Comparison of ENCODE assay signal across 24 cellular contexts in genomic region chr5:150665044-150665443, GRCh38. TPM values are rescaled to one million over a fixed set of nuclear protein-coding genes. Genes with fewer than 3 reads are reported as not detected.
DNase-seq lines count a peak whose midpoint lies in the region; ATAC-seq and TF ChIP-seq lines count a peak whose summit lies in the region.
"Had no signal": no experiment of that assay in that cellular context is flagged by ENCODE, and none has a peak within 500 bp of the region (broad histone marks: within the 10 kb centered on the region; RNA-seq: fewer than 3 reads in every experiment).

No MANE protein-coding gene starts in this region.

- no peaks in the 10 kb centered on the region for H3K23me2 ChIP-seq in H9 (ENCODE audit: insufficient read length, low read depth, low read length, poor library complexity, severe bottlenecking)

- no peak overlapping the region for H3K4me2 ChIP-seq in H9 (ENCODE audit: insufficient read depth, insufficient read length, low read length)
- H3K4me2 ChIP-seq: smooth muscle cell had no signal

- H4K8ac ChIP-seq in H9 (replicated peaks; ENCODE audit: insufficient read length, low read depth, low read length) = no peak overlapping the region

- no peak overlapping the region for H2BK5ac ChIP-seq in H9 (ENCODE audit: insufficient read length, low read length)

- no peaks in the 10 kb centered on the region; a peak in 1 of 5 replicates for H3K9me3 Mint-ChIP-seq in H9
- H3K9me3 Mint-ChIP-seq: activated naive CD8-positive, alpha-beta T cell treated with anti-CD3 and anti-CD28 coated beads for 36 hours; activated T-helper 1 cell treated with anti-CD3 and anti-CD28 coated beads, Interleukin-12 subunit alpha, Interleukin-12 subunit beta, Interleukin-2, Interleukin-4 antibody, amounts not matched to agents 30 ng/mL and 10 ng/mL and 1 ng/mL, durations not matched to agents 14 hours and 24 hours and 36 hours; neural crest cell; stimulated activated naive B cell treated with anti-CD40 and anti-IgM and Interleukin-4, amounts not matched to agents 10 μg/mL and 1 μg/mL and 100 μg/mL, for 72 hours; T-helper 1 cell treated with Interleukin-12 subunit alpha and Interleukin-12 subunit beta and Interleukin-4 antibody, amounts not matched to agents 30 μg/mL and 1 μg/mL, for 36 hours had no signal

- H2AFZ ChIP-seq in H9 (ENCODE audit: low read length) = no peak overlapping the region

- DNase-seq in AG10803 (ENCODE audit: low read depth) (peak; percentile 54), H9 (peak; percentile 19), epidermal melanocyte (ENCODE audit: insufficient read length, low spot score) (peak; percentile 95), mesenteric fat pad (ENCODE audit: low spot score) (peak; percentile 39), aorta (no peak), NCI-H446 (lab: John Stamatoyannopoulos, UW) (no peak), dermis blood vessel endothelial cell (no peak)
- DNase-seq: activated CD4-positive, alpha-beta T cell treated with anti-CD3 and anti-CD28 coated beads for 36 hours; activated naive CD8-positive, alpha-beta T cell treated with anti-CD3 and anti-CD28 coated beads for 36 hours; DMS 273 treated with DMSO at 0.1 percent for 48 hours; endodermal cell; heart right ventricle; KG1; NCI-H187; stimulated activated naive B cell treated with anti-CD40 and anti-IgM and Interleukin-4, amounts not matched to agents 10 μg/mL and 1 μg/mL and 100 μg/mL, for 72 hours had no signal

- no peaks in the 10 kb centered on the region for H3K36me3 ChIP-seq in aorta (ENCODE audit: control insufficient read depth in 1 of 2, insufficient read depth in 2 of 2, low read length in 1 of 2)
- H3K36me3 ChIP-seq: heart right ventricle, SJSA1 had no signal

- no peak overlapping the region for H4K91ac ChIP-seq in H9 (ENCODE audit: insufficient read length, low read depth, low read length)

- no peak overlapping the region for H3K56ac ChIP-seq in H9 (ENCODE audit: insufficient read length, low read depth, low read length)

- no peak overlapping the region for H3K27ac Mint-ChIP-seq in H9
- H3K27ac Mint-ChIP-seq: activated CD4-positive, alpha-beta T cell treated with anti-CD3 and anti-CD28 coated beads for 36 hours; activated naive CD8-positive, alpha-beta T cell treated with anti-CD3 and anti-CD28 coated beads for 36 hours; activated T-helper 1 cell treated with anti-CD3 and anti-CD28 coated beads, Interleukin-12 subunit alpha, Interleukin-12 subunit beta, Interleukin-2, Interleukin-4 antibody, amounts not matched to agents 30 ng/mL and 10 ng/mL and 1 ng/mL, durations not matched to agents 14 hours and 24 hours and 36 hours; endodermal cell; progenitor cell of endocrine pancreas; stimulated activated naive B cell treated with anti-CD40 and anti-IgM and Interleukin-4, amounts not matched to agents 10 μg/mL and 1 μg/mL and 100 μg/mL, for 72 hours; T-helper 1 cell treated with Interleukin-12 subunit alpha and Interleukin-12 subunit beta and Interleukin-4 antibody, amounts not matched to agents 30 μg/mL and 1 μg/mL, for 36 hours had no signal

- H2BK120ac ChIP-seq in H9 (ENCODE audit: low read depth, low read length, poor library complexity, severe bottlenecking) = no peak overlapping the region

- H3K9ac ChIP-seq in H9 (ENCODE audit: extremely low read depth, insufficient read length, low read length) = no peak overlapping the region

- H2AK5ac ChIP-seq in H9 (ENCODE audit: insufficient read length, low read length) = no peak overlapping the region

- H3K18ac ChIP-seq in H9 (ENCODE audit: insufficient read length, low read depth, low read length) = no peak overlapping the region

- H3K9me3 ChIP-seq in H9 (ENCODE audit: control insufficient read depth, low read depth, low read length) (no peaks in the 10 kb centered on the region), aorta (ENCODE audit: control insufficient read depth, low read length) (no peaks in the 10 kb centered on the region)
- H3K9me3 ChIP-seq: HAP-1, heart right ventricle, SJSA1 had no signal

- TF ChIP-seq CTCF in AG10803 (conservative IDR thresholded peaks at IDR 0.05; ENCODE audit: low read length) = no peak
- no peak for TF ChIP-seq CTCF in H9 (conservative IDR thresholded peaks at IDR 0.05)

- no peak overlapping the region for H3K4me3 ChIP-seq in AG10803 (ENCODE audit: low read length)
- H3K4me3 ChIP-seq in aorta (ENCODE audit: low read length in 2 of 2) = no peak overlapping the region
- H3K4me3 ChIP-seq: HAP-1, heart right ventricle, SJSA1, smooth muscle cell had no signal

- no peaks in the 10 kb centered on the region for H3K79me2 ChIP-seq in H9 (ENCODE audit: insufficient read depth, low read length)

- H2BK15ac ChIP-seq in H9 (ENCODE audit: low read depth, low read length) = no peak overlapping the region

- no peak overlapping the region for H3K4ac ChIP-seq in H9 (ENCODE audit: low read depth, low read length)

- intact Hi-C loops in aorta (cut with DNase I) = no loop called here

- H3K14ac ChIP-seq in H9 (ENCODE audit: insufficient read depth, low read length) = no peak overlapping the region

- H2BK12ac ChIP-seq in H9 (ENCODE audit: insufficient read length, low read depth, low read length) = no peak overlapping the region

- peaks cover 2 to 4% (median 2%) of the 10 kb centered on the region in 3 experiments; a peak in 6 of 7 replicates for H3K36me3 Mint-ChIP-seq in H9 (ENCODE audit: insufficient read depth in 1 of 3, low read depth in 3 of 3)
- H3K36me3 Mint-ChIP-seq: activated naive CD8-positive, alpha-beta T cell treated with anti-CD3 and anti-CD28 coated beads for 36 hours; stimulated activated naive B cell treated with anti-CD40 and anti-IgM and Interleukin-4, amounts not matched to agents 10 μg/mL and 1 μg/mL and 100 μg/mL, for 72 hours had no signal

- H3K4me1 ChIP-seq in H9 (ENCODE audit: insufficient read depth, low read length) (no peaks in the 10 kb centered on the region), aorta (ENCODE audit: control insufficient read depth in 1 of 2, insufficient read depth in 2 of 2, low read length in 2 of 2) (no peaks in the 10 kb centered on the region)

- no CpG with 5 or more reads among the region's 12 CpGs for WGBS in H9 (ENCODE audit: extremely low coverage, insufficient read length, low lambda C conversion rate)
- 75 to 80% methylated on average over 12 of the region's 12 CpGs for WGBS in aorta, 2 donors

- no peak overlapping the region for H4K5ac ChIP-seq in H9 (ENCODE audit: insufficient read length, low read depth, low read length)

- H3K23ac ChIP-seq in H9 (ENCODE audit: insufficient read length, low read depth, low read length) = no peak overlapping the region

- H3K27me3 ChIP-seq in H9 (ENCODE audit: insufficient read depth, low read length) = no peaks in the 10 kb centered on the region
- H3K27me3 ChIP-seq in aorta (ENCODE audit: control insufficient read depth in 1 of 2, insufficient read depth in 2 of 2, low read length in 1 of 2) = no peaks in the 10 kb centered on the region
- H3K27me3 ChIP-seq: heart right ventricle, SJSA1 had no signal

- ATAC-seq in HG03520 (IDR thresholded peaks at IDR 0.05; ENCODE audit: unreplicated experiment) (no peak), aorta (ENCODE audit: low FRiP score) (no peak)
- ATAC-seq: activated CD4-positive, alpha-beta T cell treated with anti-CD3 and anti-CD28 coated beads for 36 hours; heart right ventricle; stimulated activated naive B cell treated with anti-CD40 and anti-IgM and Interleukin-4, amounts not matched to agents 10 μg/mL and 1 μg/mL and 100 μg/mL, for 72 hours had no signal

- H3K79me1 ChIP-seq in H9 (ENCODE audit: insufficient read depth, low read depth, low read length, poor library complexity, severe bottlenecking) = no peaks in the 10 kb centered on the region

- H3K27me3 Mint-ChIP-seq in H9 (ENCODE audit: low read depth) = peaks cover 7% of the 10 kb centered on the region

- H4K20me1 ChIP-seq in H9 (ENCODE audit: control insufficient read depth, insufficient read depth, insufficient read length) = no peaks in the 10 kb centered on the region

- peaks cover 17 to 24% of the 10 kb centered on the region in 2 experiments for H3K4me1 Mint-ChIP-seq in H9
- H3K4me1 Mint-ChIP-seq: activated CD4-positive, alpha-beta T cell treated with anti-CD3 and anti-CD28 coated beads for 36 hours; activated naive CD8-positive, alpha-beta T cell treated with anti-CD3 and anti-CD28 coated beads for 36 hours; stimulated activated naive B cell treated with anti-CD40 and anti-IgM and Interleukin-4, amounts not matched to agents 10 μg/mL and 1 μg/mL and 100 μg/mL, for 72 hours had no signal

- no peak overlapping the region for H3K4me3 Mint-ChIP-seq in H9
- H3K4me3 Mint-ChIP-seq: activated CD4-positive, alpha-beta T cell treated with anti-CD3 and anti-CD28 coated beads for 36 hours; activated naive CD8-positive, alpha-beta T cell treated with anti-CD3 and anti-CD28 coated beads for 36 hours; activated T-helper 1 cell treated with anti-CD3 and anti-CD28 coated beads, Interleukin-12 subunit alpha, Interleukin-12 subunit beta, Interleukin-2, Interleukin-4 antibody, amounts not matched to agents 30 ng/mL and 10 ng/mL and 1 ng/mL, durations not matched to agents 14 hours and 24 hours and 36 hours; endodermal cell; neural crest cell; stimulated activated naive B cell treated with anti-CD40 and anti-IgM and Interleukin-4, amounts not matched to agents 10 μg/mL and 1 μg/mL and 100 μg/mL, for 72 hours; T-helper 1 cell treated with Interleukin-12 subunit alpha and Interleukin-12 subunit beta and Interleukin-4 antibody, amounts not matched to agents 30 μg/mL and 1 μg/mL, for 36 hours had no signal

- H2BK20ac ChIP-seq in H9 (ENCODE audit: low read depth, low read length, poor library complexity, severe bottlenecking) = no peak overlapping the region

- H3K27ac ChIP-seq in H9 (ENCODE audit: insufficient read length, low read depth, low read length) (no peak overlapping the region), aorta (ENCODE audit: low read depth in 1 of 2, low read length in 2 of 2) (no peak overlapping the region)
- H3K27ac ChIP-seq: heart right ventricle, SJSA1 had no signal

- no peak overlapping the region for H3T11ph ChIP-seq in H9 (ENCODE audit: low read length)

RNA-seq across cellular contexts. Expression of gene MYOZ3, which starts 4.0 kb away (rescaled TPM):
- total RNA-seq in H9 (2021) (15.8 and 18.1 TPM in 2 replicates), mesenteric fat pad (0.42 TPM), aorta (10 to 100 TPM in 1 of 2 donors, 1 to 10 TPM in 1; 2.5 to 14.1 TPM), dermis blood vessel endothelial cell (0.17 and 0.37 TPM in 2 replicates)
- 1 to 10 TPM; 2.0 to 2.8 TPM for polyA plus RNA-seq in aorta
- total RNA-seq: G401 had no signal

RNA-seq across cellular contexts. Expression of gene SYNPO, which starts 24.6 kb away (rescaled TPM):
- 1.7 and 1.9 TPM in 2 replicates for total RNA-seq in H9 (2021)
- 174 TPM for total RNA-seq in mesenteric fat pad
- total RNA-seq in aorta = 100 to 1,000 TPM; 327 to 478 TPM
- 100 to 1,000 TPM; 228 to 486 TPM for polyA plus RNA-seq in aorta
- 14.6 and 19.1 TPM in 2 replicates for total RNA-seq in dermis blood vessel endothelial cell
- total RNA-seq: activated T-helper 1 cell treated with anti-CD3 and anti-CD28 coated beads, Interleukin-12 subunit alpha, Interleukin-12 subunit beta, Interleukin-2, Interleukin-4 antibody, amounts not matched to agents 30 ng/mL and 10 ng/mL and 1 ng/mL, durations not matched to agents 14 hours and 24 hours and 36 hours had no signal

RNA-seq across cellular contexts. Expression of gene RBM22, which starts 35.8 kb away (rescaled TPM):
- total RNA-seq in H9 (2021) (44.9 and 47.0 TPM in 2 replicates), mesenteric fat pad (44.1 TPM), aorta (10 to 100 TPM; 40.1 to 46.9 TPM), dermis blood vessel endothelial cell (31.3 and 35.9 TPM in 2 replicates)
- 10 to 100 TPM; 16.8 to 41.8 TPM for polyA plus RNA-seq in aorta

Comparison
In these comparisons a context has a peak if more than half of its experiments do, and no peak if none do; other contexts are left out.
1. DNase-seq: peak in AG10803 (single experiment), H9 (single experiment), epidermal melanocyte (single experiment) and mesenteric fat pad (single experiment); none in aorta (0 of 2), NCI-H446 (0 of 2) and dermis blood vessel endothelial cell (single experiment).